8 cellular contexts compared by ENCODE assay signal in genomic region chr1:7679873-7680790, GRCh38.
DNase-seq lines count a peak whose midpoint lies in the region; ATAC-seq and TF ChIP-seq lines count a peak whose summit lies in the region.

No MANE protein-coding gene starts in this region.

- H3K36me3 ChIP-seq in SJCRH30, result no peaks in the 10 kb centered on the region
- H3K36me3 ChIP-seq in adipocyte (ENCODE audit: control insufficient read depth, insufficient read depth, low read length, severe bottlenecking), result no peaks in the 10 kb centered on the region
- no peaks in the 10 kb centered on the region for H3K36me3 ChIP-seq in ovary

- no peaks in the 10 kb centered on the region for H3K9me3 ChIP-seq in SJCRH30 (replicated peaks)
- H3K9me3 ChIP-seq in adipocyte (ENCODE audit: control insufficient read depth, low read length), result no peaks in the 10 kb centered on the region
- H3K9me3 ChIP-seq in ovary, result no peaks in the 10 kb centered on the region

- peak; percentile 32 for DNase-seq in SKM-1 treated with dmso at 0.1 percent for 144 hours (lab: John Stamatoyannopoulos, UW; ENCODE audit: unreplicated experiment)
- no peak for DNase-seq in SKM-1 (lab: John Stamatoyannopoulos, UW; ENCODE audit: unreplicated experiment)
- DNase-seq in SJCRH30, result peak; percentile 68 to 71
- peak; percentile 80 for DNase-seq in adipocyte (ENCODE audit: low read depth)
- DNase-seq in left cardiac atrium, result peak; percentile 62
- peak; percentile 41 to 75 (median 69) for DNase-seq in ovary

- H3K4me1 ChIP-seq in SJCRH30 (peaks cover 4% of the 10 kb centered on the region; the same call in 1 of the 2 replicates), adipocyte (ENCODE audit: control insufficient read depth, insufficient read depth, low read length) (no peaks in the 10 kb centered on the region), ovary (ENCODE audit: insufficient read depth) (no peaks in the 10 kb centered on the region)

- no peak for TF ChIP-seq EP300 in ovary (IDR thresholded peaks at IDR 0.05)

- intact Hi-C loops in left cardiac atrium (cut with DNase I) (no loop called here), ovary (cut with DNase I) (no loop called here)

- peak overlapping the region; percentile 70 for H3K4me3 ChIP-seq in SJCRH30
- peak overlapping the region; percentile 78 for H3K4me3 ChIP-seq in adipocyte (ENCODE audit: low read length)
- H3K4me3 ChIP-seq in ovary, result peak overlapping the region; percentile 44

- H3K9ac ChIP-seq in adipocyte (ENCODE audit: low read length), result peak overlapping the region; percentile 59

- TF ChIP-seq CTCF in ovary (IDR thresholded peaks at IDR 0.05), result no peak

- no peak for TF ChIP-seq POLR2A in ovary (IDR thresholded peaks at IDR 0.05)

- 1% methylated on average over 44 to 81 of the region's 81 CpGs for WGBS in ovary, 3 donors

- H3K27ac ChIP-seq in SJCRH30, result peak overlapping the region; percentile 50
- no peak overlapping the region for H3K27ac ChIP-seq in ovary

- H3K27me3 ChIP-seq in SJCRH30 (peaks cover 32% of the 10 kb centered on the region), adipocyte (replicated peaks; ENCODE audit: control insufficient read depth, insufficient read depth, low read length) (peaks cover 37% of the 10 kb centered on the region), ovary (no peaks in the 10 kb centered on the region)

- ATAC-seq in left cardiac atrium (peak; percentile 84 to 90), GM19397 (IDR thresholded peaks at IDR 0.05; ENCODE audit: unreplicated experiment) (no peak), HG03457 (IDR thresholded peaks at IDR 0.05; ENCODE audit: unreplicated experiment) (no peak)

Comparison
In these comparisons a context has a peak if more than half of its experiments do, and no peak if none do; other contexts are left out.
1. ATAC-seq: peak in left cardiac atrium (2 of 2); none in GM19397 (single experiment) and HG03457 (single experiment).
2. Peak in every context shown above with its lines, with median percentiles within 50 percentile points of each other: H3K4me3 ChIP-seq.